9 cellular contexts compared by ENCODE assay signal in the genomic region with DNA sequence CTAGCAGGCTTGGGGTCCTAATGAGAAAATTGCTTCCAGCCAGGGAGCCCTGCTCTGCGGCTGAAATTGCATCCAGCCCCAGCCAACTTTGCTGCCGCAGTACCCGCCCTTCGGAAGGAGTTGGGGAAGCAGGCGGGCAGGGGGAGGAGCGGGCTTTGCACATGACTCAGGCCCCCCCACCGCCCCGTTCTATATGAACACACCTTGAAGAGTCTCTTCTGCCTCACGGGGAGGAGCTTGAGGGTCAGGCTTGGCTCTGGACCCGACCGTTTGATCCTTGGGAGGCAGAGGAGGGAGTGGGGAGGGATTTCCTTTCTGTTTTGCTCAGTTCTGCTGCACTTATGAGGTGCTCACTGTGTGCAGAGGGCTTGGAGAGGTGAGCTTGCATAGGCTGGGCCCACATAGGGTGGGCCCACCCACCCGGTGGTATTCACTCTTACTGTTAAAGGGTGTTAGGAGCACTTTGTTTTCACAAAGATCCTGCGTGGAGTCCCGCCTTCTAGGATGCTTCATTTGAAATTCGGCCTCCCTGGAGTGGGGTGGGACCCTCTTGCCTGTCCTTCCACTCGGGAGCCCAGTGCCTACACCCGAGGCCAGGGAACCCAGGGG. TPM values are rescaled to one million over a fixed set of nuclear protein-coding genes. Genes with fewer than 3 reads are reported as not detected.
DNase-seq lines count a peak whose midpoint lies in the region; ATAC-seq and TF ChIP-seq lines count a peak whose summit lies in the region.
"Had no signal": no experiment of that assay in that cellular context is flagged by ENCODE, and none has a peak within 500 bp of the region (broad histone marks: within the 10 kb centered on the region; RNA-seq: fewer than 3 reads in every experiment).

No MANE protein-coding gene starts in this region.

- H3K9ac ChIP-seq in MM.1S (ENCODE audit: low read length), result no peak overlapping the region

- H3F3A ChIP-seq in MM.1S (ENCODE audit: insufficient read depth, low read length), result no peaks in the 10 kb centered on the region

- peak overlapping the region in 26 of 59 donors; percentile 3 to 40 (median 24) for H3K4me3 ChIP-seq in dorsolateral prefrontal cortex
- no peak overlapping the region for H3K4me3 ChIP-seq in mesodermal cell (ENCODE audit: extremely low read depth, insufficient read depth, low read length, poor library complexity, severe bottlenecking)
- H3K4me3 ChIP-seq in aorta (ENCODE audit: low read length in 2 of 2), result no peak overlapping the region
- H3K4me3 ChIP-seq in MM.1S (ENCODE audit: low read length), result no peak overlapping the region

- H3K4me3 Mint-ChIP-seq in activated T-cell treated with anti-CD3 and anti-CD28 coated beads, Interleukin-2, amount 50 U/mL, for 4 hours, result no peak overlapping the region
- H3K4me3 Mint-ChIP-seq: B cell had no signal

- H3K36me3 Mint-ChIP-seq in activated T-cell treated with anti-CD3 and anti-CD28 coated beads, Interleukin-2, amount 50 U/mL, for 4 hours (ENCODE audit: insufficient read depth), result no peaks in the 10 kb centered on the region

- TF ChIP-seq CTCF in dorsolateral prefrontal cortex (IDR thresholded peaks at IDR 0.05 in 54 of 56, conservative IDR thresholded peaks at IDR 0.05 in 2 of 56; ENCODE audit: low read depth in 1 of 56, partially characterized antibody in 56 of 56) (no peak), MM.1S (IDR thresholded peaks at IDR 0.05; ENCODE audit: low read length) (no peak)

- H3K27me3 ChIP-seq in dorsolateral prefrontal cortex (no peaks in the 10 kb centered on the region), aorta (ENCODE audit: control insufficient read depth in 1 of 2, insufficient read depth in 2 of 2, low read length in 1 of 2) (no peaks in the 10 kb centered on the region), MM.1S (replicated peaks; ENCODE audit: insufficient read depth, low read length) (peaks cover 39% of the 10 kb centered on the region)

- H3K9me3 Mint-ChIP-seq in activated T-cell treated with anti-CD3 and anti-CD28 coated beads, Interleukin-2, amount 50 U/mL, for 4 hours, result no peaks in the 10 kb centered on the region

- intact Hi-C loops in Right ventricle myocardium superior (cut with DNase I), result loop anchor here (5.0 kb wide), 1 partner anchor 64 kb away; no protein-coding TSS in a partner anchor
- intact Hi-C loops in Right ventricle myocardium inferior (cut with DNase I), result loop anchor here (5.0 kb wide), 1 partner anchor 41 kb away; no protein-coding TSS in a partner anchor
- intact Hi-C loops in dorsolateral prefrontal cortex (cut with DNase I), result no loop called here
- intact Hi-C loops in aorta (cut with DNase I), result loop anchor here in 1 of 2 donors (2.0 kb wide), 1 partner anchor 31 kb away; no protein-coding TSS in a partner anchor

- DNase-seq in Right ventricle myocardium superior (peak; percentile 77), Right ventricle myocardium inferior (ENCODE audit: missing footprints) (no peak), dorsolateral prefrontal cortex (no peak), aorta (peak; percentile 83 to 86), NCI-H1048 (lab: John Stamatoyannopoulos, UW) (no peak), MM.1S (no peak)
- no peak for DNase-seq in activated T-cell treated with anti-CD3 and anti-CD28 coated beads, Interleukin-2, amount 50 U/mL, for 4 hours

- no peaks in the 10 kb centered on the region for H4K20me1 ChIP-seq in MM.1S (ENCODE audit: insufficient read depth, low read length)

- H3K9me2 ChIP-seq in MM.1S (replicated peaks; ENCODE audit: insufficient read depth, low read length), result no peaks in the 10 kb centered on the region

- WGBS in mesodermal cell (ENCODE audit: insufficient coverage in 2 of 2), 2 experiments, result 16 to 18% methylated on average over 9 to 11 of the region's 17 CpGs
- 8 to 10% methylated on average over 17 of the region's 17 CpGs for WGBS in aorta, 2 donors

- H3K9me3 ChIP-seq in mesodermal cell (ENCODE audit: control insufficient read depth, low read length) (no peaks in the 10 kb centered on the region), aorta (ENCODE audit: control insufficient read depth, low read length) (no peaks in the 10 kb centered on the region), MM.1S (replicated peaks; ENCODE audit: insufficient read depth, low read length) (no peaks in the 10 kb centered on the region)

- no peak overlapping the region for H2AFZ ChIP-seq in MM.1S (ENCODE audit: low read length)

- H3K36me3 ChIP-seq in mesodermal cell (ENCODE audit: control insufficient read depth, insufficient read depth, low read length) (no peaks in the 10 kb centered on the region), aorta (ENCODE audit: control insufficient read depth in 1 of 2, insufficient read depth in 2 of 2, low read length in 1 of 2) (no peaks in the 10 kb centered on the region), MM.1S (replicated peaks; ENCODE audit: insufficient read depth, low read length) (no peaks in the 10 kb centered on the region)

- peaks cover 82% of the 10 kb centered on the region for H3K4me1 ChIP-seq in mesodermal cell (ENCODE audit: control insufficient read depth, insufficient read depth, low read length, poor library complexity, severe bottlenecking)
- peaks cover 0 to 10% of the 10 kb centered on the region in 2 donors for H3K4me1 ChIP-seq in aorta (ENCODE audit: control insufficient read depth in 1 of 2, insufficient read depth in 2 of 2, low read length in 2 of 2)
- peaks cover 4% of the 10 kb centered on the region for H3K4me1 ChIP-seq in MM.1S (ENCODE audit: low read length)

- no peak for ATAC-seq in Right ventricle myocardium superior (ENCODE audit: poor library complexity)
- no peak for ATAC-seq in Right ventricle myocardium inferior
- no peak for ATAC-seq in aorta (ENCODE audit: low FRiP score)
- ATAC-seq in activated T-cell treated with anti-CD3 and anti-CD28 coated beads, Interleukin-2, amount 50 U/mL, for 4 hours, result no peak

- peaks cover 7% of the 10 kb centered on the region for H3K4me1 Mint-ChIP-seq in activated T-cell treated with anti-CD3 and anti-CD28 coated beads, Interleukin-2, amount 50 U/mL, for 4 hours (ENCODE audit: low read depth)

- H3K4me2 ChIP-seq in MM.1S (ENCODE audit: low read depth, low read length), result no peak overlapping the region

- H3K79me2 ChIP-seq in MM.1S (ENCODE audit: low read length), result no peaks in the 10 kb centered on the region

- H3K27ac ChIP-seq in dorsolateral prefrontal cortex (peak overlapping the region; percentile 61 to 100 (median 97)), mesodermal cell (ENCODE audit: low read depth, low read length, severe bottlenecking) (peak overlapping the region; percentile 88), aorta (ENCODE audit: low read depth in 1 of 2, low read length in 2 of 2) (peak overlapping the region; percentile 83 to 88), MM.1S (ENCODE audit: low read length) (no peak overlapping the region)

- H3K27me3 Mint-ChIP-seq in activated T-cell treated with anti-CD3 and anti-CD28 coated beads, Interleukin-2, amount 50 U/mL, for 4 hours (ENCODE audit: low read depth), result peaks cover 3% of the 10 kb centered on the region

RNA-seq across cellular contexts. Expression of gene LYL1, which starts 46.5 kb away (rescaled TPM):
- total RNA-seq in Right ventricle myocardium superior, result 7.2 TPM
- total RNA-seq in Right ventricle myocardium inferior, result 9.4 TPM
- total RNA-seq in dorsolateral prefrontal cortex, result 10 to 100 TPM in 2 of 120 experiments, 1 to 10 TPM in 118; 1.0 to 11.8 (median 4.5) TPM
- polyA plus RNA-seq in mesodermal cell (2013, experiment 1 of 2), result 14.3 TPM
- polyA plus RNA-seq in mesodermal cell (2013, experiment 2 of 2), result 10.6 TPM
- total RNA-seq in aorta, result 10 to 100 TPM in 1 of 2 donors, 1 to 10 TPM in 1; 8.7 to 28.6 TPM
- 1 to 10 TPM; 7.3 to 9.3 TPM for polyA plus RNA-seq in aorta
- total RNA-seq in activated T-cell treated with anti-CD3 and anti-CD28 coated beads, Interleukin-2, amount 50 U/mL, for 4 hours, result 1 to 10 TPM; 1.9 to 3.0 (median 2.9) TPM

Comparison
In these comparisons a context has a peak if more than half of its experiments do, and no peak if none do; other contexts are left out.
1. DNase-seq: peak in Right ventricle myocardium superior (single experiment) and aorta (2 of 2); none in Right ventricle myocardium inferior (single experiment), dorsolateral prefrontal cortex (0 of 10), NCI-H1048 (single experiment), MM.1S (single experiment) and activated T-cell treated with anti-CD3 and anti-CD28 coated beads, Interleukin-2, amount 50 U/mL, for 4 hours (single experiment).
2. intact Hi-C loops: an anchor here in Right ventricle myocardium superior (5.0 kb wide) and Right ventricle myocardium inferior (5.0 kb wide); none called in dorsolateral prefrontal cortex.